ENCODE assay signal across 18 cellular contexts in genomic region chr7:126690848-126691751, GRCh38.
"Had no signal": no experiment of that assay in that cellular context is flagged by ENCODE, and none has a peak within 500 bp of the region (broad histone marks: within the 10 kb centered on the region; RNA-seq: fewer than 3 reads in every experiment).

No MANE protein-coding gene starts in this region.

- H3K27me3 Mint-ChIP-seq: progenitor cell of endocrine pancreas had no signal

- H3K36me3 ChIP-seq: heart right ventricle, pancreas, suprapubic skin, thyroid gland, uterus had no signal

- FAIRE-seq: islet of Langerhans, pancreas, small intestine had no signal

- H3K4me1 ChIP-seq: heart right ventricle, pancreas, suprapubic skin, thyroid gland, uterus had no signal

- H3K27ac Mint-ChIP-seq: natural killer cell, progenitor cell of endocrine pancreas, type B pancreatic cell had no signal

- H3K9me3 ChIP-seq: pancreas, thyroid gland, uterus had no signal

- DNase-seq: effector CD4-positive, alpha-beta T cell; foreskin melanocyte; heart right ventricle; hypothalamus; natural killer cell; occipital lobe; small intestine; stimulated activated CD4-positive, alpha-beta T cell treated with anti-CD3 and anti-CD28 coated beads, Interleukin-12 subunit alpha, Interleukin-12 subunit beta, amount 100 ng/mL, for 4 hours; stimulated activated naive CD8-positive, alpha-beta T cell treated with anti-CD3 and anti-CD28 coated beads, Interleukin-15, Interleukin-2, amounts not matched to agents 100 U/mL and 50 U/mL, for 24 hours; thyroid gland; uterus had no signal

- H3K4me3 Mint-ChIP-seq: natural killer cell, neural crest cell, type B pancreatic cell had no signal

- H3K9me3 Mint-ChIP-seq: type B pancreatic cell had no signal

- H3K27ac ChIP-seq: coronary artery, heart right ventricle, pancreas, suprapubic skin, thyroid gland, uterus had no signal

- H3K4me1 Mint-ChIP-seq: natural killer cell had no signal

- H3K27me3 ChIP-seq: heart right ventricle, pancreas, suprapubic skin, thyroid gland, uterus had no signal

- H3K36me3 Mint-ChIP-seq: natural killer cell, type B pancreatic cell had no signal

- H3K4me3 ChIP-seq: coronary artery, heart right ventricle, pancreas, suprapubic skin, thyroid gland, uterus had no signal
